1 cellular context compared by ENCODE assay signal in genomic region chr2:42074661-42075060, GRCh38.
TF ChIP-seq lines count a peak whose summit lies in the region.

No MANE protein-coding gene starts in this region.

TF ChIP-seq in GM23338, 12 proteins besides CTCF, POLR2A, EP300 and RAD21 (continued from another document):
- no peak for TF ChIP-seq ETS1 (IDR thresholded peaks at IDR 0.05)
